ENCODE assay signal across 1 cellular context in genomic region chr2:128368437-128369125, GRCh38.
TF ChIP-seq lines count a peak whose summit lies in the region.

No MANE protein-coding gene starts in this region.

TF ChIP-seq in SK-N-SH treated with all-trans-retinoic acid at 6 μM for 48 hours, 23 proteins besides CTCF, POLR2A, EP300 and RAD21 (continued from another document):
- TF ChIP-seq TCF4 (CRISPR knock-in tag; IDR thresholded peaks at IDR 0.05; ENCODE audit: borderline replicate concordance) (no peak), ARNTL (CRISPR knock-in tag; IDR thresholded peaks at IDR 0.05; ENCODE audit: borderline replicate concordance, low read depth) (no peak), TOX (CRISPR knock-in tag; IDR thresholded peaks at IDR 0.05; ENCODE audit: borderline replicate concordance) (no peak), TSHZ2 (CRISPR knock-in tag; IDR thresholded peaks at IDR 0.05) (no peak), GLIS3 (CRISPR knock-in tag; IDR thresholded peaks at IDR 0.05) (no peak), SNAI2 (CRISPR knock-in tag; IDR thresholded peaks at IDR 0.05) (no peak), CREB5 (CRISPR knock-in tag; IDR thresholded peaks at IDR 0.05; ENCODE audit: low read depth) (no peak), ZC3H10 (CRISPR knock-in tag; IDR thresholded peaks at IDR 0.05) (no peak), CSRNP3 (CRISPR knock-in tag; IDR thresholded peaks at IDR 0.05) (no peak)
